1 cellular context compared by ENCODE assay signal in the genomic region with DNA sequence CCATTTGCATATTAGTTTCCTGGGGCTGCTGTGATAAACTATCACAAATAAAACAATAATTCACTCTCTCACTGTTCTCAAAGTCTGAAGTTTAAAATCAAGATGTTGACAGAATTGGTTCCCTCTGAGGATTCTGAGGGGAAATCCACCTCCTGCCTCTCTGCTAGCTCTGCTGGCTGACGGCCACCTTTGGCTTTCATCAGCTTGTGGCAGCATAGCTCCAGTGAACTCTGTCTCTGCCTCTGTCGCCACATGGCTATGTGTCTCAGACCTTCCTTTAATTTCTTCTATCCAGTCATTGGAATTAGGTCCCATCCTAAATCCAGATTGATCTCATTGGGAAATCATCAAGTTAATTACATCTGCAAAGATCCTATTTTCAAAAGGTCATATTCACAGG.
TF ChIP-seq lines count a peak whose summit lies in the region.

No MANE protein-coding gene starts in this region.

TF ChIP-seq in SK-N-SH treated with all-trans-retinoic acid at 6 μM for 48 hours, 23 proteins besides CTCF, POLR2A, EP300 and RAD21 (continued from another document):
- TF ChIP-seq, protein P1, sequence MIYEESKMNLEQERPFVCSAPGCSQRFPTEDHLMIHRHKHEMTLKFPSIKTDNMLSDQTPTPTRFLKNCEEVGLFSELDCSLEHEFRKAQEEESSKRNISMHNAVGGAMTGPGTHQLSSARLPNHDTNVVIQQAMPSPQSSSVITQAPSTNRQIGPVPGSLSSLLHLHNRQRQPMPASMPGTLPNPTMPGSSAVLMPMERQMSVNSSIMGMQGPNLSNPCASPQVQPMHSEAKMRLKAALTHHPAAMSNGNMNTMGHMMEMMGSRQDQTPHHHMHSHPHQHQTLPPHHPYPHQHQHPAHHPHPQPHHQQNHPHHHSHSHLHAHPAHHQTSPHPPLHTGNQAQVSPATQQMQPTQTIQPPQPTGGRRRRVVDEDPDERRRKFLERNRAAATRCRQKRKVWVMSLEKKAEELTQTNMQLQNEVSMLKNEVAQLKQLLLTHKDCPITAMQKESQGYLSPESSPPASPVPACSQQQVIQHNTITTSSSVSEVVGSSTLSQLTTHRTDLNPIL (CRISPR knock-in tag; IDR thresholded peaks at IDR 0.05; ENCODE audit: low read depth), result no peak
